In genomic region chr1:50704126-50704525, GRCh38 we compare ENCODE assay signal across 8 cellular contexts.
DNase-seq lines count a peak whose midpoint lies in the region; ATAC-seq and TF ChIP-seq lines count a peak whose summit lies in the region.

No MANE protein-coding gene starts in this region.

- DNase-seq in ELR (ENCODE audit: low read depth) (peak; percentile 66), HL-60 (ENCODE audit: low read depth in 1 of 2, low spot score in 1 of 2) (peak in 1 of 2 experiments; percentile 34), NCI-H82 (lab: John Stamatoyannopoulos, UW) (peak; percentile 61), cerebellum (ENCODE audit: low spot score) (peak; percentile 33), lung microvascular endothelial cell (ENCODE audit: low read depth in 2 of 2) (peak; percentile 44 to 64), occipital lobe (lab: John Stamatoyannopoulos, UW) (no peak)
- DNase-seq in stimulated activated naive B cell treated with anti-CD40 and anti-IgM and Interleukin-4, amounts not matched to agents 10 μg/mL and 1 μg/mL and 100 μg/mL, for 72 hours = no peak

- H3K27ac ChIP-seq in HL-60 (replicated peaks) = no peak overlapping the region

- H3K4me3 Mint-ChIP-seq in stimulated activated naive B cell treated with anti-CD40 and anti-IgM and Interleukin-4, amounts not matched to agents 10 μg/mL and 1 μg/mL and 100 μg/mL, for 72 hours = no peak overlapping the region

- no peak for ATAC-seq in stimulated activated naive B cell treated with anti-CD40 and anti-IgM and Interleukin-4, amounts not matched to agents 10 μg/mL and 1 μg/mL and 100 μg/mL, for 72 hours (replicated peaks)
- no peak for ATAC-seq in HG02759 (IDR thresholded peaks at IDR 0.05; ENCODE audit: unreplicated experiment)

- no peaks in the 10 kb centered on the region for H3K27me3 Mint-ChIP-seq in stimulated activated naive B cell treated with anti-CD40 and anti-IgM and Interleukin-4, amounts not matched to agents 10 μg/mL and 1 μg/mL and 100 μg/mL, for 72 hours

- no peak overlapping the region for H3K4me3 ChIP-seq in HL-60 (replicated peaks; ENCODE audit: insufficient read depth, low read length)

- no peaks in the 10 kb centered on the region for H3K27me3 ChIP-seq in HL-60 (ENCODE audit: insufficient read depth, poor library complexity, severe bottlenecking)

- H3K36me3 Mint-ChIP-seq in stimulated activated naive B cell treated with anti-CD40 and anti-IgM and Interleukin-4, amounts not matched to agents 10 μg/mL and 1 μg/mL and 100 μg/mL, for 72 hours = peaks cover 3 to 10% of the 10 kb centered on the region in 2 donors

- H3K4me1 Mint-ChIP-seq in stimulated activated naive B cell treated with anti-CD40 and anti-IgM and Interleukin-4, amounts not matched to agents 10 μg/mL and 1 μg/mL and 100 μg/mL, for 72 hours = peaks cover 2 to 5% of the 10 kb centered on the region in 2 donors

- no peak overlapping the region for H3K27ac Mint-ChIP-seq in stimulated activated naive B cell treated with anti-CD40 and anti-IgM and Interleukin-4, amounts not matched to agents 10 μg/mL and 1 μg/mL and 100 μg/mL, for 72 hours

- no peaks in the 10 kb centered on the region for H3K9me3 Mint-ChIP-seq in stimulated activated naive B cell treated with anti-CD40 and anti-IgM and Interleukin-4, amounts not matched to agents 10 μg/mL and 1 μg/mL and 100 μg/mL, for 72 hours

- peak; percentile 31 for TF ChIP-seq CTCF in HL-60 (IDR thresholded peaks at IDR 0.05; ENCODE audit: insufficient read depth, low read length)

Comparison
In these comparisons a context has a peak if more than half of its experiments do, and no peak if none do; other contexts are left out.
1. DNase-seq: peak in ELR (single experiment), NCI-H82 (single experiment), cerebellum (single experiment) and lung microvascular endothelial cell (2 of 2); none in stimulated activated naive B cell treated with anti-CD40 and anti-IgM and Interleukin-4, amounts not matched to agents 10 μg/mL and 1 μg/mL and 100 μg/mL, for 72 hours (single experiment) and occipital lobe (single experiment).